ENCODE assay signal across 40 cellular contexts in the genomic region with DNA sequence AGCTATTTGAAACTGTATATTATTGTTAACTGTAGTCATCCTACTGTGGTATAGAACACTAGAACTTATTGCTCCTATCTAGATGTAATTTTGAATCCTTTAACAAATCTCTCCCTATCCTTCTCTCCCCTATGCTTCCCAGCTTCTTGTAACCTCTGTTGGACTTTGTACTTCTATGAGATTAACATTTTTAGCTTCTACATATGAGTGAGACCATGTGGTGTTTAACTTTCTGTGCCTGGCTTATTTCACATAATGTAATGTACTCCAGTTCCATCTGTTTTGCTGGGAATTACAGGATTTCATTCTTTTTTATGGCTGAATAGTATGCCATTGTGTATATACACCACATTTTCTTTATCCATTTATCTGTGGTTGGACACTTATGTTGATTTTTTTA.
"Had no signal": no experiment of that assay in that cellular context is flagged by ENCODE, and none has a peak within 500 bp of the region (broad histone marks: within the 10 kb centered on the region; RNA-seq: fewer than 3 reads in every experiment).

No MANE protein-coding gene starts in this region.

- H3K9me3 Mint-ChIP-seq: activated T-helper 1 cell treated with anti-CD3 and anti-CD28 coated beads, Interleukin-12 subunit alpha, Interleukin-12 subunit beta, Interleukin-2, Interleukin-4 antibody, amounts not matched to agents 30 ng/mL and 10 ng/mL and 1 ng/mL, durations not matched to agents 14 hours and 24 hours and 36 hours had no signal

- FAIRE-seq: colon, RCC 7860 had no signal

- H3K4me3 Mint-ChIP-seq: activated B cell treated with CpG ODN at 0.5 μM for 24 hours; activated CD4-positive, alpha-beta memory T cell treated with anti-CD3 and anti-CD28 coated beads for 36 hours; activated naive CD4-positive, alpha-beta T cell treated with anti-CD3 and anti-CD28 coated beads, Interleukin-2, amount 10 ng/mL, durations not matched to agents 7 days and 5 days; activated naive CD8-positive, alpha-beta T cell; activated naive CD8-positive, alpha-beta T cell treated with anti-CD3 and anti-CD28 coated beads, Interleukin-2, amount 50 U/mL, for 24 hours; activated T-cell treated with anti-CD3 and anti-CD28 coated beads, Interleukin-2, amount 50 U/mL, for 4 hours; activated T-helper 1 cell treated with anti-CD3 and anti-CD28 coated beads, Interleukin-12 subunit alpha, Interleukin-12 subunit beta, Interleukin-2, Interleukin-4 antibody, amounts not matched to agents 30 ng/mL and 10 ng/mL and 1 ng/mL, durations not matched to agents 14 hours and 24 hours and 36 hours had no signal

- H3K27me3 ChIP-seq: brain microvascular endothelial cell, MG63 had no signal

- DNase-seq: activated B cell treated with CpG ODN at 0.5 μM for 24 hours; activated CD4-positive, alpha-beta memory T cell treated with anti-CD3 and anti-CD28 coated beads for 36 hours; activated CD4-positive, alpha-beta T cell treated with anti-CD3 and anti-CD28 coated beads for 4 hours; activated CD4-positive, alpha-beta T cell treated with anti-CD3 and anti-CD28 coated beads, Interleukin-2, amount 50 U/mL, for 1 hour; activated CD4-positive, CD25-positive, alpha-beta regulatory T cell treated with anti-CD3 and anti-CD28 coated beads, Interleukin-2, amount 50 U/mL, for 72 hours; activated CD8-positive, alpha-beta memory T cell treated with anti-CD3 and anti-CD28 coated beads, Interleukin-2, amount 50 U/mL, for 4 hours; activated effector memory CD4-positive, alpha-beta T cell treated with Interleukin-2 at 50 U/mL for 16 hours; activated naive CD4-positive, alpha-beta T cell treated with anti-CD3 and anti-CD28 coated beads, Interleukin-2, amount 10 ng/mL, durations not matched to agents 7 days and 5 days; activated naive CD8-positive, alpha-beta T cell treated with anti-CD3 and anti-CD28 coated beads, Interleukin-2, amount 50 U/mL, for 24 hours; activated T-cell treated with anti-CD3 and anti-CD28 coated beads for 4 hours; activated T-cell treated with anti-CD3 and anti-CD28 coated beads, Interleukin-2, amount 50 U/mL, for 4 hours; anterior cingulate cortex; brain microvascular endothelial cell; central memory CD4-positive, alpha-beta T cell; Kasumi-1; MG63; MV-4-11; NCI-H1092; NCI-H1436 treated with DMSO at 0.1 percent for 48 hours; NCI-H1694 treated with DMSO at 0.1 percent for 48 hours; NCI-H2029 treated with DMSO at 0.1 percent for 48 hours; NCI-H226; NCI-H446 treated with DMSO at 0.1 percent for 48 hours; NCI-H524; NCI-H69; NCI-H82; PC-9; SIG-M5; SW 1271; T-helper 1 cell; T-helper 2 cell; T-helper 9 cell had no signal

- H3K4me2 ChIP-seq: PC-9 had no signal

- H3K27ac Mint-ChIP-seq: activated B cell treated with CpG ODN at 0.5 μM for 24 hours; activated CD4-positive, alpha-beta memory T cell treated with anti-CD3 and anti-CD28 coated beads for 36 hours; activated naive CD4-positive, alpha-beta T cell treated with anti-CD3 and anti-CD28 coated beads, Interleukin-2, amount 10 ng/mL, durations not matched to agents 7 days and 5 days; activated naive CD8-positive, alpha-beta T cell; activated naive CD8-positive, alpha-beta T cell treated with anti-CD3 and anti-CD28 coated beads, Interleukin-2, amount 50 U/mL, for 24 hours; activated T-helper 1 cell treated with anti-CD3 and anti-CD28 coated beads, Interleukin-12 subunit alpha, Interleukin-12 subunit beta, Interleukin-2, Interleukin-4 antibody, amounts not matched to agents 30 ng/mL and 10 ng/mL and 1 ng/mL, durations not matched to agents 14 hours and 24 hours and 36 hours had no signal

- H2AFZ ChIP-seq: PC-9 had no signal

- H3K27ac ChIP-seq: brain microvascular endothelial cell, PC-9, RWPE1, VCaP had no signal

- H3K9me3 ChIP-seq: MG63 had no signal

- ATAC-seq: activated naive CD8-positive, alpha-beta T cell treated with anti-CD3 and anti-CD28 coated beads, Interleukin-2, amount 50 U/mL, for 24 hours; activated T-cell treated with anti-CD3 and anti-CD28 coated beads, Interleukin-2, amount 50 U/mL, for 4 hours; Right ventricle myocardium inferior; SK-N-SH treated with all-trans-retinoic acid at 6 μM for 48 hours had no signal

- H3K4me3 ChIP-seq: MG63, PC-9 had no signal

- H3K36me3 ChIP-seq: brain microvascular endothelial cell, MG63 had no signal

- H3K27me3 Mint-ChIP-seq: activated B cell treated with CpG ODN at 0.5 μM for 24 hours; activated CD4-positive, alpha-beta memory T cell treated with anti-CD3 and anti-CD28 coated beads for 36 hours; activated naive CD4-positive, alpha-beta T cell treated with anti-CD3 and anti-CD28 coated beads, Interleukin-2, amount 10 ng/mL, durations not matched to agents 7 days and 5 days; activated naive CD8-positive, alpha-beta T cell; activated naive CD8-positive, alpha-beta T cell treated with anti-CD3 and anti-CD28 coated beads, Interleukin-2, amount 50 U/mL, for 24 hours had no signal
